In the genomic region with DNA sequence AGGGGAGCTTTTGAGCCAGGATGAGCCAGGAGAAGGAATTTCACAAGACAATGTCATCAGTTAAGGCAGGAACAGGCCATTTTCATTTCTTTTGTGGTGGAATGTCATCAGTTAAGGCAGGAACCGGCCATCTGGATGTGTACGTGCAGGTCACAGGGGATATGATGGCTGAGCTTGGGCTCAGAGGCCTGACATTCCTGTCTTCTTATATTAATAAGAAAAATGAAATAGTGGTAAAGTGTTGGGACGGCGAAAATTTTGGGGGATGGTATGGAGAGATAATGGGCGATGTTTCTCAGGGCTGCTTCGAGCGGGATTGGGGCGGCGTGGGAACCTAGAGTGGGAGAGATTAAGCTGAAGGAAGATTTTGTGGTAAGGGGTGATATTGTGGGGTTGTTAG, we compare ENCODE assay signal across 13 cellular contexts. TPM values are rescaled to one million over a fixed set of nuclear protein-coding genes. Genes with fewer than 3 reads are reported as not detected.
"Had no signal": no experiment of that assay in that cellular context is flagged by ENCODE, and none has a peak within 500 bp of the region (broad histone marks: within the 10 kb centered on the region; RNA-seq: fewer than 3 reads in every experiment).

No MANE protein-coding gene starts in this region.

RNA-seq across cellular contexts. Expression of gene GABRP, which starts 21.2 kb away (rescaled TPM):
- total RNA-seq: activated B cell treated with CpG ODN at 0.5 μM for 24 hours; activated CD4-positive, alpha-beta memory T cell treated with anti-CD3 and anti-CD28 coated beads for 36 hours; activated CD4-positive, alpha-beta memory T cell treated with anti-CD3 and anti-CD28 coated beads, Interleukin-2, amount 10 ng/mL, durations not matched to agents 7 days and 5 days; activated CD4-positive, alpha-beta T cell treated with anti-CD3 and anti-CD28 coated beads for 36 hours; activated CD4-positive, alpha-beta T cell treated with anti-CD3 and anti-CD28 coated beads, Interleukin-2, amount 10 ng/mL, durations not matched to agents 24 days and 14 days; activated CD4-positive, alpha-beta T cell treated with anti-CD3 and anti-CD28 coated beads, Interleukin-2, amount 10 ng/mL, durations not matched to agents 7 days and 5 days; activated CD8-positive, alpha-beta memory T cell treated with anti-CD3 and anti-CD28 coated beads for 36 hours; activated CD8-positive, alpha-beta memory T cell treated with anti-CD3 and anti-CD28 coated beads, Interleukin-2, amount 10 ng/mL, durations not matched to agents 7 days and 5 days; activated CD8-positive, alpha-beta T cell treated with anti-CD3 and anti-CD28 coated beads for 36 hours; activated CD8-positive, alpha-beta T cell treated with anti-CD3 and anti-CD28 coated beads, Interleukin-2, amount 10 ng/mL, durations not matched to agents 7 days and 5 days; T-helper 1 cell treated with Interleukin-12 subunit alpha and Interleukin-12 subunit beta and Interleukin-4 antibody, amounts not matched to agents 30 ng/mL and 1 ng/mL, for 36 hours; T-helper 17 cell; T-helper 2 cell treated with Interferon-gamma antibody and Interleukin-4, amounts not matched to agents 100 ng/mL and 5 ng/mL, for 36 hours had no signal
